ENCODE assay signal across 40 cellular contexts in genomic region chr11:5803982-5804381, GRCh38. TPM values are rescaled to one million over a fixed set of nuclear protein-coding genes. Genes with fewer than 3 reads are reported as not detected.
"Had no signal": no experiment of that assay in that cellular context is flagged by ENCODE, and none has a peak within 500 bp of the region (broad histone marks: within the 10 kb centered on the region; RNA-seq: fewer than 3 reads in every experiment).

No MANE protein-coding gene starts in this region.

- H3K9me3 ChIP-seq: adrenal gland had no signal

- ATAC-seq: activated CD8-positive, alpha-beta T cell treated with anti-CD3 and anti-CD28 coated beads for 36 hours; activated naive CD4-positive, alpha-beta T cell treated with anti-CD3 and anti-CD28 coated beads, Interleukin-2, amount 50 U/mL, for 72 hours; activated T-cell treated with anti-CD3 and anti-CD28 coated beads, Interleukin-2, amount 50 U/mL, for 4 hours; activated T-cell treated with anti-CD3 and anti-CD28 coated beads, Interleukin-2, amount 50 U/mL, for 72 hours; activated T-helper 17 cell treated with anti-CD3 and anti-CD28 coated beads, Interleukin-2, amount 50 U/mL, for 72 hours had no signal

- H3K27ac ChIP-seq: adrenal gland, cardiac muscle cell, VCaP had no signal

- H3K4me3 ChIP-seq: adrenal gland, cardiac muscle cell had no signal

- FAIRE-seq: bronchial epithelial cell, TTC549 had no signal

- H3K9me3 Mint-ChIP-seq: T-helper 2 cell treated with Interferon-gamma antibody and Interleukin-4, amounts not matched to agents 5 μg/mL and 100 μg/mL, for 36 hours had no signal

- H3K27ac Mint-ChIP-seq: activated B cell treated with CpG ODN at 0.5 μM for 24 hours; activated CD4-positive, alpha-beta memory T cell treated with anti-CD3 and anti-CD28 coated beads for 36 hours; activated CD4-positive, alpha-beta T cell treated with anti-CD3 and anti-CD28 coated beads, Interleukin-2, amount 10 ng/mL, durations not matched to agents 24 days and 14 days; activated CD8-positive, alpha-beta T cell treated with anti-CD3 and anti-CD28 coated beads for 36 hours; activated naive CD4-positive, alpha-beta T cell treated with anti-CD3 and anti-CD28 coated beads for 36 hours; activated naive CD4-positive, alpha-beta T cell treated with anti-CD3 and anti-CD28 coated beads, Interleukin-2, amount 50 U/mL, for 72 hours; activated naive CD8-positive, alpha-beta T cell treated with anti-CD3 and anti-CD28 coated beads for 36 hours; activated T-cell treated with anti-CD3 and anti-CD28 coated beads, Interleukin-2, amount 50 U/mL, for 72 hours; activated T-helper 1 cell treated with anti-CD3 and anti-CD28 coated beads, Interleukin-12 subunit alpha, Interleukin-12 subunit beta, Interleukin-2, Interleukin-4 antibody, amounts not matched to agents 30 ng/mL and 10 ng/mL and 1 ng/mL, durations not matched to agents 14 hours and 24 hours and 36 hours; activated T-helper 17 cell treated with anti-CD3 and anti-CD28 coated beads, Interleukin-2, amount 50 U/mL, for 72 hours; brain; T-helper 1 cell treated with Interleukin-12 subunit alpha and Interleukin-12 subunit beta and Interleukin-4 antibody, amounts not matched to agents 30 μg/mL and 1 μg/mL, for 36 hours; T-helper 2 cell treated with Interferon-gamma antibody and Interleukin-4, amounts not matched to agents 5 μg/mL and 100 μg/mL, for 36 hours had no signal

- DNase-seq: activated B cell treated with CpG ODN at 0.5 μM for 24 hours; activated CD4-positive, alpha-beta memory T cell treated with anti-CD3 and anti-CD28 coated beads for 36 hours; activated CD4-positive, alpha-beta T cell treated with anti-CD3 and anti-CD28 coated beads for 4 hours; activated CD4-positive, alpha-beta T cell treated with anti-CD3 and anti-CD28 coated beads, Interleukin-2, amount 10 ng/mL, durations not matched to agents 24 days and 14 days; activated CD4-positive, alpha-beta T cell treated with anti-CD3 and anti-CD28 coated beads, Interleukin-2, amount 50 U/mL, for 1 hour; activated CD4-positive, alpha-beta T cell treated with anti-CD3 and anti-CD28 coated beads, Interleukin-2, amount 50 U/mL, for 4 hours; activated CD4-positive, CD25-positive, alpha-beta regulatory T cell treated with anti-CD3 and anti-CD28 coated beads, Interleukin-2, amount 50 U/mL, for 72 hours; activated CD8-positive, alpha-beta memory T cell treated with anti-CD3 and anti-CD28 coated beads, Interleukin-2, amount 50 U/mL, for 4 hours; activated CD8-positive, alpha-beta T cell treated with anti-CD3 and anti-CD28 coated beads for 36 hours; activated effector memory CD4-positive, alpha-beta T cell treated with anti-CD3 and anti-CD28 coated beads, Interleukin-2, amount 50 U/mL, for 16 hours; activated gamma-delta T cell treated with Interleukin-2 at 50 U/mL for 16 hours; activated naive CD4-positive, alpha-beta T cell; activated naive CD4-positive, alpha-beta T cell treated with anti-CD3 and anti-CD28 coated beads for 36 hours; activated naive CD4-positive, alpha-beta T cell treated with anti-CD3 and anti-CD28 coated beads, Interleukin-2, amount 50 U/mL, for 16 hours; activated naive CD8-positive, alpha-beta T cell treated with anti-CD3 and anti-CD28 coated beads for 36 hours; activated T-cell treated with anti-CD3 and anti-CD28 coated beads for 4 hours; activated T-cell treated with anti-CD3 and anti-CD28 coated beads, Interleukin-2, amount 50 U/mL, for 1 hour; activated T-cell treated with anti-CD3 and anti-CD28 coated beads, Interleukin-2, amount 50 U/mL, for 4 hours; activated T-cell treated with anti-CD3 and anti-CD28 coated beads, Interleukin-2, amount 50 U/mL, for 72 hours; adrenal gland; amniotic stem cell; aorta; caudate nucleus; cerebellar nuclear complex; T-helper 1 cell; T-helper 2 cell; T-helper 9 cell had no signal

- H3K36me3 Mint-ChIP-seq: activated CD4-positive, alpha-beta memory T cell treated with anti-CD3 and anti-CD28 coated beads for 36 hours; activated naive CD4-positive, alpha-beta T cell treated with anti-CD3 and anti-CD28 coated beads, Interleukin-2, amount 50 U/mL, for 72 hours; activated naive CD8-positive, alpha-beta T cell treated with anti-CD3 and anti-CD28 coated beads for 36 hours; brain had no signal

- H3K27me3 ChIP-seq: cardiac muscle cell had no signal

- H3K36me3 ChIP-seq: adrenal gland, cardiac muscle cell had no signal

- H3K4me3 Mint-ChIP-seq: activated B cell treated with CpG ODN at 0.5 μM for 24 hours; activated CD4-positive, alpha-beta memory T cell treated with anti-CD3 and anti-CD28 coated beads for 36 hours; activated CD4-positive, alpha-beta T cell treated with anti-CD3 and anti-CD28 coated beads, Interleukin-2, amount 10 ng/mL, durations not matched to agents 24 days and 14 days; activated CD8-positive, alpha-beta T cell treated with anti-CD3 and anti-CD28 coated beads for 36 hours; activated naive CD4-positive, alpha-beta T cell treated with anti-CD3 and anti-CD28 coated beads for 36 hours; activated naive CD8-positive, alpha-beta T cell treated with anti-CD3 and anti-CD28 coated beads for 36 hours; activated T-cell treated with anti-CD3 and anti-CD28 coated beads, Interleukin-2, amount 50 U/mL, for 4 hours; activated T-cell treated with anti-CD3 and anti-CD28 coated beads, Interleukin-2, amount 50 U/mL, for 72 hours; activated T-helper 1 cell treated with anti-CD3 and anti-CD28 coated beads, Interleukin-12 subunit alpha, Interleukin-12 subunit beta, Interleukin-2, Interleukin-4 antibody, amounts not matched to agents 30 ng/mL and 10 ng/mL and 1 ng/mL, durations not matched to agents 14 hours and 24 hours and 36 hours; activated T-helper 17 cell treated with anti-CD3 and anti-CD28 coated beads, Interleukin-2, amount 50 U/mL, for 72 hours; brain; central memory CD8-positive, alpha-beta T cell; T-helper 1 cell treated with Interleukin-12 subunit alpha and Interleukin-12 subunit beta and Interleukin-4 antibody, amounts not matched to agents 30 μg/mL and 1 μg/mL, for 36 hours; T-helper 2 cell treated with Interferon-gamma antibody and Interleukin-4, amounts not matched to agents 5 μg/mL and 100 μg/mL, for 36 hours had no signal

- H3K4me1 ChIP-seq: adrenal gland had no signal

RNA-seq across cellular contexts. Expression of gene OR52N2, which starts 4.7 kb away (rescaled TPM):
- total RNA-seq: activated B cell treated with CpG ODN at 0.5 μM for 24 hours; activated CD4-positive, alpha-beta memory T cell treated with anti-CD3 and anti-CD28 coated beads for 36 hours; activated CD4-positive, alpha-beta T cell treated with anti-CD3 and anti-CD28 coated beads, Interleukin-2, amount 10 ng/mL, durations not matched to agents 24 days and 14 days; activated CD8-positive, alpha-beta memory T cell treated with anti-CD3 and anti-CD28 coated beads for 36 hours; activated CD8-positive, alpha-beta T cell treated with anti-CD3 and anti-CD28 coated beads for 36 hours; activated naive CD4-positive, alpha-beta T cell treated with anti-CD3 and anti-CD28 coated beads for 36 hours; activated naive CD4-positive, alpha-beta T cell treated with anti-CD3 and anti-CD28 coated beads, Interleukin-2, amount 50 U/mL, for 72 hours; activated naive CD8-positive, alpha-beta T cell treated with anti-CD3 and anti-CD28 coated beads for 36 hours; activated T-cell treated with anti-CD3 and anti-CD28 coated beads, Interleukin-2, amount 50 U/mL, for 4 hours; activated T-cell treated with anti-CD3 and anti-CD28 coated beads, Interleukin-2, amount 50 U/mL, for 72 hours; activated T-helper 1 cell treated with anti-CD3 and anti-CD28 coated beads, Interleukin-12 subunit alpha, Interleukin-12 subunit beta, Interleukin-2, Interleukin-4 antibody, amounts not matched to agents 30 ng/mL and 10 ng/mL and 1 ng/mL, durations not matched to agents 14 hours and 24 hours and 36 hours; activated T-helper 17 cell treated with anti-CD3 and anti-CD28 coated beads, Interleukin-2, amount 50 U/mL, for 72 hours; adrenal gland; aorta; astrocyte; bronchial epithelial cell; cardiac muscle cell had no signal
- polyA plus RNA-seq: adrenal gland, cardiac muscle cell had no signal

RNA-seq across cellular contexts. Expression of gene OR52N1, which starts 12.9 kb away (rescaled TPM):
- total RNA-seq: activated B cell treated with CpG ODN at 0.5 μM for 24 hours; activated CD4-positive, alpha-beta memory T cell treated with anti-CD3 and anti-CD28 coated beads for 36 hours; activated CD4-positive, alpha-beta T cell treated with anti-CD3 and anti-CD28 coated beads, Interleukin-2, amount 10 ng/mL, durations not matched to agents 24 days and 14 days; activated CD8-positive, alpha-beta memory T cell treated with anti-CD3 and anti-CD28 coated beads for 36 hours; activated CD8-positive, alpha-beta T cell treated with anti-CD3 and anti-CD28 coated beads for 36 hours; activated naive CD8-positive, alpha-beta T cell treated with anti-CD3 and anti-CD28 coated beads for 36 hours; activated T-cell treated with anti-CD3 and anti-CD28 coated beads, Interleukin-2, amount 50 U/mL, for 4 hours; activated T-helper 1 cell treated with anti-CD3 and anti-CD28 coated beads, Interleukin-12 subunit alpha, Interleukin-12 subunit beta, Interleukin-2, Interleukin-4 antibody, amounts not matched to agents 30 ng/mL and 10 ng/mL and 1 ng/mL, durations not matched to agents 14 hours and 24 hours and 36 hours; adrenal gland; aorta; astrocyte; bronchial epithelial cell; cardiac muscle cell had no signal
- polyA plus RNA-seq: adrenal gland, aorta, cardiac muscle cell had no signal

RNA-seq across cellular contexts. Expression of gene OR52N5, which starts 20.8 kb away (rescaled TPM):
- total RNA-seq: activated B cell treated with CpG ODN at 0.5 μM for 24 hours; activated CD4-positive, alpha-beta memory T cell treated with anti-CD3 and anti-CD28 coated beads for 36 hours; activated CD4-positive, alpha-beta T cell treated with anti-CD3 and anti-CD28 coated beads, Interleukin-2, amount 10 ng/mL, durations not matched to agents 24 days and 14 days; activated CD8-positive, alpha-beta memory T cell treated with anti-CD3 and anti-CD28 coated beads for 36 hours; activated CD8-positive, alpha-beta T cell treated with anti-CD3 and anti-CD28 coated beads for 36 hours; activated naive CD4-positive, alpha-beta T cell treated with anti-CD3 and anti-CD28 coated beads for 36 hours; activated naive CD8-positive, alpha-beta T cell treated with anti-CD3 and anti-CD28 coated beads for 36 hours; activated T-cell treated with anti-CD3 and anti-CD28 coated beads, Interleukin-2, amount 50 U/mL, for 4 hours; activated T-cell treated with anti-CD3 and anti-CD28 coated beads, Interleukin-2, amount 50 U/mL, for 72 hours; activated T-helper 1 cell treated with anti-CD3 and anti-CD28 coated beads, Interleukin-12 subunit alpha, Interleukin-12 subunit beta, Interleukin-2, Interleukin-4 antibody, amounts not matched to agents 30 ng/mL and 10 ng/mL and 1 ng/mL, durations not matched to agents 14 hours and 24 hours and 36 hours; activated T-helper 17 cell treated with anti-CD3 and anti-CD28 coated beads, Interleukin-2, amount 50 U/mL, for 72 hours; adrenal gland; aorta; astrocyte; bronchial epithelial cell had no signal
- polyA plus RNA-seq: adrenal gland, aorta, cardiac muscle cell had no signal

RNA-seq across cellular contexts. Expression of gene OR52E6, which starts 37.7 kb away (rescaled TPM):
- total RNA-seq: activated B cell treated with CpG ODN at 0.5 μM for 24 hours; activated CD4-positive, alpha-beta memory T cell treated with anti-CD3 and anti-CD28 coated beads for 36 hours; activated CD4-positive, alpha-beta T cell treated with anti-CD3 and anti-CD28 coated beads, Interleukin-2, amount 10 ng/mL, durations not matched to agents 24 days and 14 days; activated CD8-positive, alpha-beta memory T cell treated with anti-CD3 and anti-CD28 coated beads for 36 hours; activated CD8-positive, alpha-beta T cell treated with anti-CD3 and anti-CD28 coated beads for 36 hours; activated naive CD4-positive, alpha-beta T cell treated with anti-CD3 and anti-CD28 coated beads for 36 hours; activated naive CD4-positive, alpha-beta T cell treated with anti-CD3 and anti-CD28 coated beads, Interleukin-2, amount 50 U/mL, for 72 hours; activated naive CD8-positive, alpha-beta T cell treated with anti-CD3 and anti-CD28 coated beads for 36 hours; activated T-cell treated with anti-CD3 and anti-CD28 coated beads, Interleukin-2, amount 50 U/mL, for 4 hours; activated T-cell treated with anti-CD3 and anti-CD28 coated beads, Interleukin-2, amount 50 U/mL, for 72 hours; activated T-helper 1 cell treated with anti-CD3 and anti-CD28 coated beads, Interleukin-12 subunit alpha, Interleukin-12 subunit beta, Interleukin-2, Interleukin-4 antibody, amounts not matched to agents 30 ng/mL and 10 ng/mL and 1 ng/mL, durations not matched to agents 14 hours and 24 hours and 36 hours; activated T-helper 17 cell treated with anti-CD3 and anti-CD28 coated beads, Interleukin-2, amount 50 U/mL, for 72 hours; adrenal gland; aorta; astrocyte; bronchial epithelial cell; cardiac muscle cell had no signal
- polyA plus RNA-seq: adrenal gland, aorta, cardiac muscle cell had no signal

RNA-seq across cellular contexts. Expression of gene OR52N4, which starts 49.9 kb away (rescaled TPM):
- total RNA-seq: activated CD4-positive, alpha-beta T cell treated with anti-CD3 and anti-CD28 coated beads, Interleukin-2, amount 10 ng/mL, durations not matched to agents 24 days and 14 days; activated T-cell treated with anti-CD3 and anti-CD28 coated beads, Interleukin-2, amount 50 U/mL, for 4 hours; adrenal gland; astrocyte; bronchial epithelial cell; cardiac muscle cell had no signal
- polyA plus RNA-seq: cardiac muscle cell had no signal
